Comparison of ENCODE assay signal across 9 cellular contexts in the genomic region with DNA sequence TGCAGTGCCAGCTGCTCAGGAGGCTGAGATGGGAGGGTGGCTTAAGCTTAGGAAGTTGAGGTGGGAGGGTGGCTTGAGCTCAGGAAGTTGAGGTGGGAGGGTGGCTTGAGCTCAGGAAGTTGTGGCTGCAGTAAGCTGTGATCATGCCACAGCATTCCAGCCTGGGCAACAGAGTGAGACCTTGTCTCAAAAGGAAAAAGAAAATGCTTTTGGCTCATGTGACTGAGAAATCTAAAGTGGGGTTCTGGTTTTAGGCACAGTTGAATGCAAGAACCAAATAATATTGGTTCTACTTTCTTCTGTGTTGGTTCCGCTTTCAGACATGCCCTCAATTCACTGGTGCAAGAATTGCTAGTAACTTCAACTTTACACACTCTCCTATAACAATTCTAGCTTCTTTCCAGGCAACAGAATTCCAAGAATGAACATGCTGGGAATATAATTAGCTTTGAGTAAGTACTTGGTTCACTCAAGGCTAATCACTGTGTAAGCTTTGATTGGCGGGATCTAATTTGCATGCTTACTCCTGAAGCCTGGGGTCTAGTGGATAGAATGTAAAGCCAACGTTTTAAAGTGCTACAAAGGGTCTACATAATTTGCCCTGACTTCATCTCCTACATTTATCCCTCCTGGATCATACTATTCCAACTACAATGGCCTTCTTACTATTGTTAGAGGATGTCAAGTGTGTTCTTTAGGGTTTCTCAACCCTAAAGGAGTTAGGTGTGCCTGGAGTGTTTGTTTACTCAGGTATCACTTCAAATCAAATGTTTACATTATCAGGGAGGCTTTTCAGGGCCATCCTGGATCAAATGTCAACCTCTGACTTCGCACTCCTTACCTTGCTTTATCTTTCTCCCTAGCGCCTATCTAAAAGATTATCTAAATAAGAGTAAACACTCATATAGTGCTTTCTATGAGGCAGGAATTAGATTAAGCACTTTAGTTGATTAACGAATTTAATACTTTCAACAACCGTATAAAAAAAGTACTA.
DNase-seq lines count a peak whose midpoint lies in the region; ATAC-seq and TF ChIP-seq lines count a peak whose summit lies in the region.
"Had no signal": no experiment of that assay in that cellular context is flagged by ENCODE, and none has a peak within 500 bp of the region (broad histone marks: within the 10 kb centered on the region; RNA-seq: fewer than 3 reads in every experiment).

No MANE protein-coding gene starts in this region.

- DNase-seq in midbrain (lab: John Stamatoyannopoulos, UW) (peak; percentile 39), SKM-1 treated with dmso at 0.1 percent for 144 hours (lab: John Stamatoyannopoulos, UW; ENCODE audit: unreplicated experiment) (no peak), NCI-H2081 treated with DMSO at 0.1 percent for 48 hours (lab: John Stamatoyannopoulos, UW) (no peak), AG20443 (ENCODE audit: low spot score) (no peak)
- DNase-seq in activated CD4-positive, alpha-beta T cell treated with anti-CD3 and anti-CD28 coated beads, Interleukin-2, amount 50 U/mL, for 4 hours, result no peak
- DNase-seq: left cardiac atrium had no signal

- H3K9me3 ChIP-seq in OCI-LY3 (ENCODE audit: insufficient read depth, low read length), result no peaks in the 10 kb centered on the region; the same call in 1 of the 2 replicates

- H3K27ac ChIP-seq in OCI-LY3 (ENCODE audit: low read length), result peak overlapping the region; percentile 82

- H2AFZ ChIP-seq in OCI-LY3 (ENCODE audit: low read depth, low read length), result no peak overlapping the region

- H3K4me2 ChIP-seq in OCI-LY3 (ENCODE audit: low read length), result peak overlapping the region; percentile 87

- TF ChIP-seq CTCF in OCI-LY3 (IDR thresholded peaks at IDR 0.05; ENCODE audit: low read depth, low read length), result no peak

- H3K4me1 ChIP-seq in OCI-LY3 (ENCODE audit: low read length), result peaks cover 46% of the 10 kb centered on the region

- H4K20me1 ChIP-seq in OCI-LY3 (ENCODE audit: insufficient read depth, low read length), result no peaks in the 10 kb centered on the region

- H3K79me2 ChIP-seq in OCI-LY3 (ENCODE audit: low read length), result no peaks in the 10 kb centered on the region

- peak overlapping the region; percentile 54 for H3K4me3 ChIP-seq in OCI-LY3 (ENCODE audit: low read length)

- H3K36me3 ChIP-seq in OCI-LY3 (replicated peaks; ENCODE audit: low read depth, low read length), result no peaks in the 10 kb centered on the region

- H3K9ac ChIP-seq in OCI-LY3 (ENCODE audit: low read length), result peak overlapping the region; percentile 19; the same call in 1 of the 2 replicates

- ATAC-seq in GM18517 (IDR thresholded peaks at IDR 0.05; ENCODE audit: unreplicated experiment), result peak; percentile 79
- ATAC-seq in HG03097 (IDR thresholded peaks at IDR 0.05; ENCODE audit: low FRiP score, unreplicated experiment), result peak; percentile 69

- 0 out of 2 replicates have a peak, but pooled peaks cover 6% of the 10 kb centered on the region for H3K27me3 ChIP-seq in OCI-LY3 (ENCODE audit: low read depth, low read length)
